Comparison of ENCODE assay signal across 8 cellular contexts in genomic region chr3:192444096-192444790, GRCh38.
DNase-seq lines count a peak whose midpoint lies in the region; TF ChIP-seq lines count a peak whose summit lies in the region.

No MANE protein-coding gene starts in this region.

- H3K9me3 ChIP-seq in PC-9 (ENCODE audit: insufficient read depth, low read depth) (no peaks in the 10 kb centered on the region), ovary (no peaks in the 10 kb centered on the region)

- WGBS in ovary, 3 donors: 8 to 13% (median 11%) methylated on average over 12 of the region's 12 CpGs

- in situ Hi-C loops in KBM-7 (cut with MboI; ENCODE audit: low pct_unique_long_range_greater_than_20kb, low sequenced_read_pairs): no loop called here

- no peaks in the 10 kb centered on the region for H3F3A ChIP-seq in PC-9 (ENCODE audit: insufficient read depth, low read depth)

- intact Hi-C loops in PC-9 (cut with micrococcal nuclease; ENCODE audit: unreplicated experiment): loop anchor here (1.0 to 10.0 kb wide), 8 partner anchors 255 to 1743 kb away; no protein-coding TSS in a partner anchor
- intact Hi-C loops in ovary (cut with DNase I): loop anchor here in 2 of 4 donors (5.0 to 10.0 kb wide), 2 partner anchors 1027 to 1029 kb away; no protein-coding TSS in a partner anchor

- no peaks in the 10 kb centered on the region for H4K20me1 ChIP-seq in PC-9 (ENCODE audit: insufficient read depth)

- no peaks in the 10 kb centered on the region for H3K27me3 ChIP-seq in PC-9 (ENCODE audit: insufficient read depth, low read depth)
- no peaks in the 10 kb centered on the region for H3K27me3 ChIP-seq in ovary

- no TSS peak for BruUV-seq in PC-9 (replicated peaks; lab: Mats Ljungman, UMichigan)

- POLR2A ChIA-PET in PC-9 (lab: Charles Lee; ENCODE audit: unreplicated experiment): interaction anchor here (0.7 kb wide), 2 partner anchors 12 to 1251 kb away, joined by 3 read pairs; no protein-coding TSS in a partner anchor

- TF ChIP-seq EP300 in ovary (IDR thresholded peaks at IDR 0.05): no peak

- DNase-seq in GM12865 (ENCODE audit: low read depth): peak; percentile 68
- peak; percentile 26 for DNase-seq in GOT3 (lab: John Stamatoyannopoulos, UW)
- DNase-seq in KBM-7: peak; percentile 59
- peak; percentile 58 to 73 for DNase-seq in PC-9
- DNase-seq in activated gamma-delta T cell treated with anti-CD3 and anti-CD28 coated beads, Interleukin-2, amount 50 U/mL, for 16 hours (ENCODE audit: low read depth): peak; percentile 2
- peak; percentile 27 for DNase-seq in glomerular endothelial cell (ENCODE audit: extremely low read depth, low read depth, low spot score)
- DNase-seq in ovary: peak; percentile 30 to 76 (median 63)
- DNase-seq in DMS79 (lab: John Stamatoyannopoulos, UW): no peak

- H3K27ac ChIP-seq in PC-9 (no peak overlapping the region), ovary (no peak overlapping the region)

- no peaks in the 10 kb centered on the region for H3K79me2 ChIP-seq in PC-9 (ENCODE audit: low read depth)

- no peaks in the 10 kb centered on the region for H3K9me2 ChIP-seq in PC-9 (ENCODE audit: insufficient read depth)

- no peak for TF ChIP-seq POLR2A in ovary (IDR thresholded peaks at IDR 0.05)

- H3K4me3 ChIP-seq in GM12865 (ENCODE audit: low read depth, low read length) (no peak overlapping the region), PC-9 (no peak overlapping the region), ovary (no peak overlapping the region)

- H3K4me1 ChIP-seq in PC-9 (replicated peaks; ENCODE audit: insufficient read depth) (no peaks in the 10 kb centered on the region), ovary (ENCODE audit: insufficient read depth) (no peaks in the 10 kb centered on the region)

- no peak overlapping the region for H3K4me2 ChIP-seq in PC-9

- no peak overlapping the region for H2AFZ ChIP-seq in PC-9

- TF ChIP-seq CTCF in GM12865 (IDR thresholded peaks at IDR 0.05; ENCODE audit: insufficient read depth, low read depth, low read length, missing control alignments) (peak; percentile 98), PC-9 (conservative IDR thresholded peaks at IDR 0.05) (peak; percentile 100), ovary (IDR thresholded peaks at IDR 0.05) (peak; percentile 61 to 92 (median 84))

- H3K36me3 ChIP-seq in PC-9 (ENCODE audit: low read depth): no peaks in the 10 kb centered on the region
- no peaks in the 10 kb centered on the region for H3K36me3 ChIP-seq in ovary

- CTCF ChIA-PET in PC-9 (lab: Charles Lee): interaction anchor here (0.5 to 1.8 kb wide), 16 partner anchors 8 to 1746 kb away, joined by 3 to 7 read pairs (median 4); no protein-coding TSS in a partner anchor
